ENCODE assay signal across 18 cellular contexts in genomic region chrX:40446927-40447326, GRCh38.
"Had no signal": no experiment of that assay in that cellular context is flagged by ENCODE, and none has a peak within 500 bp of the region (broad histone marks: within the 10 kb centered on the region; RNA-seq: fewer than 3 reads in every experiment).

No MANE protein-coding gene starts in this region.

- H3K27me3 ChIP-seq: body of pancreas, gastrocnemius medialis, neutrophil had no signal

- ATAC-seq: body of pancreas; gastrocnemius medialis; left lobe of liver; naive thymus-derived CD8-positive, alpha-beta T cell; stimulated activated naive B cell treated with anti-CD40 and anti-IgM and Interleukin-4, amounts not matched to agents 10 μg/mL and 1 μg/mL and 100 μg/mL, for 72 hours had no signal

- H3K4me1 ChIP-seq: body of pancreas, gastrocnemius medialis, parathyroid adenoma had no signal

- H3K4me3 ChIP-seq: body of pancreas, gastrocnemius medialis, heart right ventricle, SK-N-MC had no signal

- H3K27ac ChIP-seq: body of pancreas, gastrocnemius medialis, heart right ventricle, neutrophil, parathyroid adenoma, SK-N-MC had no signal

- DNase-seq: activated CD4-positive, CD25-positive, alpha-beta regulatory T cell treated with anti-CD3 and anti-CD28 coated beads, Interleukin-2, amount 50 U/mL, for 72 hours; activated naive CD4-positive, alpha-beta T cell treated with anti-CD3 and anti-CD28 coated beads, Interleukin-2, amount 10 ng/mL, durations not matched to agents 7 days and 5 days; activated T-cell treated with anti-CD3 and anti-CD28 coated beads, Interleukin-2, amount 50 U/mL, for 1 hour; body of pancreas; central memory CD4-positive, alpha-beta T cell; effector CD8-positive, alpha-beta T cell; gastrocnemius medialis; naive thymus-derived CD8-positive, alpha-beta T cell; stimulated activated CD4-positive, alpha-beta T cell treated with anti-CD3 and anti-CD28 coated beads, Interleukin-2, amount 100 ng/mL, for 48 hours; stimulated activated naive B cell treated with anti-CD40 and anti-IgM and Interleukin-4, amounts not matched to agents 10 μg/mL and 1 μg/mL and 100 μg/mL, for 72 hours; substantia nigra; T-helper 9 cell; trophoblast cell had no signal

- H3K9me3 ChIP-seq: body of pancreas, gastrocnemius medialis, heart right ventricle, neutrophil had no signal

- H3K36me3 ChIP-seq: gastrocnemius medialis, heart right ventricle, neutrophil had no signal
